Comparison of ENCODE assay signal across 10 cellular contexts in genomic region chr22:24178502-24179440, GRCh38. TPM values are rescaled to one million over a fixed set of nuclear protein-coding genes. Genes with fewer than 3 reads are reported as not detected.
DNase-seq lines count a peak whose midpoint lies in the region; ATAC-seq, FAIRE-seq and TF ChIP-seq lines count a peak whose summit lies in the region.
"Had no signal": no experiment of that assay in that cellular context is flagged by ENCODE, and none has a peak within 500 bp of the region (broad histone marks: within the 10 kb centered on the region; RNA-seq: fewer than 3 reads in every experiment).

No MANE protein-coding gene starts in this region.

- H3K4me1 Mint-ChIP-seq in neural crest cell, result peaks cover 4% of the 10 kb centered on the region

- TF ChIP-seq CTCF in bronchial epithelial cell (IDR thresholded peaks at IDR 0.05; ENCODE audit: insufficient read depth, low read length, severe bottlenecking), result peak; percentile 37
- peak; percentile 48 for TF ChIP-seq CTCF in neural crest cell (conservative IDR thresholded peaks at IDR 0.05)

- no peaks in the 10 kb centered on the region for H3K9me3 ChIP-seq in Karpas-422 (ENCODE audit: low read length)

- no peak overlapping the region for H3K27ac Mint-ChIP-seq in neural crest cell (ENCODE audit: unreplicated experiment)

- H3K27me3 ChIP-seq in Karpas-422 (ENCODE audit: low read length) (no peaks in the 10 kb centered on the region), bronchial epithelial cell (ENCODE audit: control insufficient read depth, insufficient read depth, low read length) (no peaks in the 10 kb centered on the region)

- DNase-seq in ELR (ENCODE audit: low read depth) (peak; percentile 28), Karpas-422 (peak; percentile 80), bronchial epithelial cell (ENCODE audit: low read depth) (no peak), neural crest cell (ENCODE audit: low read depth, low spot score) (no peak), MV-4-11 (lab: John Stamatoyannopoulos, UW) (no peak), NCI-H187 (lab: John Stamatoyannopoulos, UW) (no peak)
- DNase-seq: NCI-H2029, retina had no signal

- FAIRE-seq in bronchial epithelial cell (lab: Jason Lieb, UNC), result no peak

- H3K27me3 Mint-ChIP-seq in neural crest cell (ENCODE audit: low read depth), result no peaks in the 10 kb centered on the region

- peaks cover 24% of the 10 kb centered on the region for H3K4me1 ChIP-seq in Karpas-422 (ENCODE audit: low read length)

- no peaks in the 10 kb centered on the region for H3K9me3 Mint-ChIP-seq in neural crest cell

- no peak overlapping the region for H2AFZ ChIP-seq in Karpas-422 (ENCODE audit: low read length)

- no peaks in the 10 kb centered on the region for H3K36me3 ChIP-seq in Karpas-422 (ENCODE audit: insufficient read depth, low read length)
- H3K36me3 ChIP-seq in bronchial epithelial cell (ENCODE audit: control insufficient read depth, insufficient read depth, low read length), result peaks cover 9% of the 10 kb centered on the region

- H3K4me3 ChIP-seq in Karpas-422 (ENCODE audit: low read length) (no peak overlapping the region), bronchial epithelial cell (ENCODE audit: low read depth, low read length) (no peak overlapping the region)

- H3K27ac ChIP-seq in Karpas-422 (ENCODE audit: low read length), result no peak overlapping the region

- H3K9me2 ChIP-seq in Karpas-422 (replicated peaks; ENCODE audit: insufficient read depth, low read length), result no peaks in the 10 kb centered on the region

- H4K20me1 ChIP-seq in Karpas-422 (ENCODE audit: insufficient read depth, low read depth, low read length), result no peaks in the 10 kb centered on the region

- no peaks in the 10 kb centered on the region for H3K79me2 ChIP-seq in Karpas-422 (ENCODE audit: low read length)

- no peak overlapping the region for H3K9ac ChIP-seq in Karpas-422 (ENCODE audit: low read length)

- no peaks in the 10 kb centered on the region for H3K36me3 Mint-ChIP-seq in neural crest cell (ENCODE audit: low read depth)

- ATAC-seq in GM21619 (IDR thresholded peaks at IDR 0.05; ENCODE audit: unreplicated experiment), result no peak
- no peak for ATAC-seq in HG03045 (IDR thresholded peaks at IDR 0.05; ENCODE audit: unreplicated experiment)

- H3K4me3 Mint-ChIP-seq in neural crest cell, result no peak overlapping the region

- no peak overlapping the region for H3K4me2 ChIP-seq in Karpas-422 (ENCODE audit: low read depth, low read length, poor library complexity, severe bottlenecking)

RNA-seq across cellular contexts. Expression of gene SUSD2, which starts 2.5 kb away (rescaled TPM):
- 0.14 and 0.26 TPM in 2 replicates for total RNA-seq in Karpas-422 (2014; rRNA removed; shearing (Covaris generic); ENCODE audit: low replicate concordance)
- total RNA-seq in bronchial epithelial cell (under 0.01 and 0.13 TPM in 2 replicates), neural crest cell (0.37 and 0.66 TPM in 2 replicates)

Comparison
In these comparisons a context has a peak if more than half of its experiments do, and no peak if none do; other contexts are left out.
1. DNase-seq: peak in ELR (single experiment) and Karpas-422 (single experiment); none in bronchial epithelial cell (single experiment), neural crest cell (single experiment), MV-4-11 (single experiment) and NCI-H187 (0 of 2).